ENCODE assay signal across 15 cellular contexts in the genomic region with DNA sequence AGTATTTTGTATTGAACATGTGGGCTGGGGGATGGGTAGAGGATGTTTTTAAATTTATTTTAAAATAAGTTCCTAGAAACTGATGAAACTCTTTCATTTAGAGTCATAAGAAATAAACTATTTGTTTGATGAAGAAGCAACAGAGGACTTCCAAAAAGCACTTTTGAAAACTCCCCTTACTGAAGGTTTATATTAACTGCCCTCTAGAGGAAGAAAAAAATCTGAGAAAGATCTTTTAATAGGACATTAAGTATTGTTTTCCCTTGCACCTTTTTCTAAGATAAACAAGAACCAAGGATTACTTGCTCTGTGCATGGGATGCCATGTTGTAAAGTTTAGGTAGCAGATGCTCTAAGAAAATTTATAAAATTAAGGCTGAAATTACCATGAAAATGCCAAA. TPM values are rescaled to one million over a fixed set of nuclear protein-coding genes. Genes with fewer than 3 reads are reported as not detected.
DNase-seq lines count a peak whose midpoint lies in the region; ATAC-seq and TF ChIP-seq lines count a peak whose summit lies in the region.
"Had no signal": no experiment of that assay in that cellular context is flagged by ENCODE, and none has a peak within 500 bp of the region (broad histone marks: within the 10 kb centered on the region; RNA-seq: fewer than 3 reads in every experiment).

No MANE protein-coding gene starts in this region.

- no peak for ATAC-seq in natural killer cell
- ATAC-seq: natural killer cell treated with Interleukin-12 subunit alpha and Interleukin-12 subunit beta and Interleukin-15 and Interleukin-18, amount 100 ng/mL, for 72 hours had no signal

- H3K4me2 ChIP-seq in OCI-LY1 (ENCODE audit: low read length): no peak overlapping the region
- H3K4me2 ChIP-seq in osteoblast (ENCODE audit: insufficient read depth, low read length): no peak overlapping the region

- H3K9me3 ChIP-seq in OCI-LY1 (ENCODE audit: low read length) (no peaks in the 10 kb centered on the region), osteoblast (ENCODE audit: low read depth, low read length) (no peaks in the 10 kb centered on the region)
- H3K9me3 ChIP-seq: upper lobe of left lung had no signal

- TF ChIP-seq CTCF in GM13977 (IDR thresholded peaks at IDR 0.05; ENCODE audit: extremely low read depth, insufficient read depth, missing control alignments) (peak; percentile 7), OCI-LY1 (IDR thresholded peaks at IDR 0.05; ENCODE audit: low read length) (peak; percentile 27), cardiac fibroblast (IDR thresholded peaks at IDR 0.05; ENCODE audit: low read depth, low read length) (peak; percentile 24), osteoblast (IDR thresholded peaks at IDR 0.05; ENCODE audit: extremely low read depth, low read depth, low read length) (peak; percentile 22), natural killer cell (IDR thresholded peaks at IDR 0.05) (no peak)

- H3K9ac ChIP-seq in OCI-LY1 (ENCODE audit: low read length): no peak overlapping the region

- H3K79me2 ChIP-seq in OCI-LY1 (ENCODE audit: insufficient read depth, low read length) (no peaks in the 10 kb centered on the region), osteoblast (ENCODE audit: insufficient read depth, low read length) (peaks cover 16% of the 10 kb centered on the region)

- no peaks in the 10 kb centered on the region for H3F3A ChIP-seq in OCI-LY1 (ENCODE audit: insufficient read depth, low read length)

- H3K9me3 Mint-ChIP-seq in natural killer cell: no peaks in the 10 kb centered on the region
- H3K9me3 Mint-ChIP-seq: activated B cell treated with CpG ODN at 0.5 μM for 24 hours; natural killer cell treated with Interleukin-12 subunit alpha and Interleukin-12 subunit beta and Interleukin-15 and Interleukin-18, amount 100 ng/mL, for 72 hours had no signal

- H3K4me3 ChIP-seq in OCI-LY1 (ENCODE audit: low read depth, low read length, poor library complexity, severe bottlenecking) (no peak overlapping the region), cardiac fibroblast (replicated peaks in 1 of 2; ENCODE audit: low read depth in 2 of 2, low read length in 2 of 2) (no peak overlapping the region), osteoblast (ENCODE audit: insufficient read depth, low read length) (no peak overlapping the region)
- H3K4me3 ChIP-seq: upper lobe of left lung had no signal

- DNase-seq in GM13977 (ENCODE audit: low spot score) (no peak), cardiac fibroblast (ENCODE audit: low read depth in 2 of 2) (peak in 1 of 2 donors; percentile 19), osteoblast (ENCODE audit: insufficient read length, low spot score, missing footprints) (no peak), natural killer cell (no peak), T-helper 1 cell (no peak), NOMO-1 treated with DMSO at 0.1 percent for 48 hours (lab: John Stamatoyannopoulos, UW; ENCODE audit: unreplicated experiment) (no peak)
- DNase-seq in stimulated activated CD4-positive, alpha-beta T cell treated with anti-CD3 and anti-CD28 coated beads, Interleukin-4, amount 100 ng/mL, for 4 hours: no peak
- DNase-seq: activated B cell treated with CpG ODN at 0.5 μM for 24 hours; amniotic stem cell; NCI-H1694 treated with DMSO at 0.1 percent for 48 hours; NCI-H446 treated with DMSO at 0.1 percent for 48 hours; stimulated activated naive CD4-positive, alpha-beta T cell; upper lobe of left lung had no signal

- no peak overlapping the region for H3K4me3 Mint-ChIP-seq in natural killer cell
- H3K4me3 Mint-ChIP-seq: activated B cell treated with CpG ODN at 0.5 μM for 24 hours; natural killer cell treated with Interleukin-12 subunit alpha and Interleukin-12 subunit beta and Interleukin-15 and Interleukin-18, amount 100 ng/mL, for 72 hours had no signal

- no peaks in the 10 kb centered on the region for H3K27me3 Mint-ChIP-seq in natural killer cell (ENCODE audit: low read depth in 2 of 2)
- H3K27me3 Mint-ChIP-seq: activated B cell treated with CpG ODN at 0.5 μM for 24 hours; natural killer cell treated with Interleukin-12 subunit alpha and Interleukin-12 subunit beta and Interleukin-15 and Interleukin-18, amount 100 ng/mL, for 72 hours had no signal

- H3K27me3 ChIP-seq in OCI-LY1 (ENCODE audit: insufficient read depth, low read length) (no peaks in the 10 kb centered on the region), osteoblast (ENCODE audit: insufficient read depth, low read length) (no peaks in the 10 kb centered on the region)
- H3K27me3 ChIP-seq: upper lobe of left lung had no signal

- H3K36me3 ChIP-seq in OCI-LY1 (ENCODE audit: insufficient read depth, low read length) (no peaks in the 10 kb centered on the region), osteoblast (ENCODE audit: insufficient read depth, low read length) (no peaks in the 10 kb centered on the region)
- H3K36me3 ChIP-seq: upper lobe of left lung had no signal

- H3K4me1 Mint-ChIP-seq in natural killer cell: peaks cover 0 to 5% of the 10 kb centered on the region in 2 donors

- H3K27ac ChIP-seq in OCI-LY1 (ENCODE audit: low read depth, low read length, poor library complexity, severe bottlenecking): no peak overlapping the region
- H3K27ac ChIP-seq in osteoblast (ENCODE audit: low read depth, low read length): no peak overlapping the region
- H3K27ac ChIP-seq: upper lobe of left lung had no signal

- intact Hi-C loops in natural killer cell (cut with micrococcal nuclease): no loop called here

- no peaks in the 10 kb centered on the region for H3K36me3 Mint-ChIP-seq in natural killer cell
- H3K36me3 Mint-ChIP-seq: natural killer cell treated with Interleukin-12 subunit alpha and Interleukin-12 subunit beta and Interleukin-15 and Interleukin-18, amount 100 ng/mL, for 72 hours had no signal

- H3K4me1 ChIP-seq in OCI-LY1 (ENCODE audit: insufficient read depth, low read length, severe bottlenecking): no peaks in the 10 kb centered on the region
- H3K4me1 ChIP-seq in osteoblast (ENCODE audit: insufficient read depth, low read length): no peaks in the 10 kb centered on the region

- H4K20me1 ChIP-seq in OCI-LY1 (ENCODE audit: insufficient read depth, low read length): no peaks in the 10 kb centered on the region
- peaks cover 5% of the 10 kb centered on the region for H4K20me1 ChIP-seq in osteoblast (ENCODE audit: insufficient read depth, low read length)

- in situ Hi-C loops in GM13977 (cut with MboI; ENCODE audit: low pct_unique_long_range_greater_than_20kb, low sequenced_read_pairs, unreplicated experiment): no loop called here

- H2AFZ ChIP-seq in OCI-LY1 (ENCODE audit: low read length) (no peak overlapping the region), osteoblast (ENCODE audit: low read length) (no peak overlapping the region)

- no peak overlapping the region for H3K27ac Mint-ChIP-seq in natural killer cell
- H3K27ac Mint-ChIP-seq: activated B cell treated with CpG ODN at 0.5 μM for 24 hours; natural killer cell treated with Interleukin-12 subunit alpha and Interleukin-12 subunit beta and Interleukin-15 and Interleukin-18, amount 100 ng/mL, for 72 hours had no signal

- H3K9me2 ChIP-seq in OCI-LY1 (ENCODE audit: low read depth, low read length): no peaks in the 10 kb centered on the region

RNA-seq across cellular contexts. Expression of gene DISP1, which starts 14.1 kb away (rescaled TPM):
- total RNA-seq in osteoblast (4.3 and 4.4 TPM in 2 replicates), natural killer cell (1 to 10 TPM; 3.7 to 6.0 (median 4.8) TPM)
